ENCODE assay signal across 15 cellular contexts in genomic region chr5:60404171-60404570, GRCh38.
"Had no signal": no experiment of that assay in that cellular context is flagged by ENCODE, and none has a peak within 500 bp of the region (broad histone marks: within the 10 kb centered on the region; RNA-seq: fewer than 3 reads in every experiment).

No MANE protein-coding gene starts in this region.

- H3K4me1 ChIP-seq: uterus had no signal

- H3K9me3 ChIP-seq: ovary, stomach, uterus had no signal

- H3K4me3 ChIP-seq: ovary, stomach, uterus had no signal

- H3K4me1 Mint-ChIP-seq: activated naive CD8-positive, alpha-beta T cell treated with anti-CD3 and anti-CD28 coated beads, Interleukin-2, amount 10 ng/mL, durations not matched to agents 7 days and 5 days; central memory CD8-positive, alpha-beta T cell had no signal

- H3K27ac Mint-ChIP-seq: activated CD4-positive, alpha-beta memory T cell treated with anti-CD3 and anti-CD28 coated beads for 36 hours; activated naive CD8-positive, alpha-beta T cell treated with anti-CD3 and anti-CD28 coated beads, Interleukin-2, amount 10 ng/mL, durations not matched to agents 7 days and 5 days; effector memory CD8-positive, alpha-beta T cell; memory B cell; nephron had no signal

- H3K27ac ChIP-seq: ovary, stomach, uterus had no signal

- ATAC-seq: effector memory CD8-positive, alpha-beta T cell had no signal

- H3K27me3 ChIP-seq: ovary, stomach, uterus had no signal

- H3K4me3 Mint-ChIP-seq: activated CD4-positive, alpha-beta memory T cell treated with anti-CD3 and anti-CD28 coated beads for 36 hours; activated naive CD8-positive, alpha-beta T cell treated with anti-CD3 and anti-CD28 coated beads, Interleukin-2, amount 10 ng/mL, durations not matched to agents 7 days and 5 days; central memory CD8-positive, alpha-beta T cell; effector memory CD8-positive, alpha-beta T cell; memory B cell; nephron had no signal

- H3K27me3 Mint-ChIP-seq: activated CD4-positive, alpha-beta memory T cell treated with anti-CD3 and anti-CD28 coated beads for 36 hours; activated naive CD8-positive, alpha-beta T cell treated with anti-CD3 and anti-CD28 coated beads, Interleukin-2, amount 10 ng/mL, durations not matched to agents 7 days and 5 days; central memory CD8-positive, alpha-beta T cell; effector memory CD8-positive, alpha-beta T cell; memory B cell had no signal

- H3K36me3 Mint-ChIP-seq: activated CD4-positive, alpha-beta memory T cell treated with anti-CD3 and anti-CD28 coated beads for 36 hours; activated naive CD8-positive, alpha-beta T cell treated with anti-CD3 and anti-CD28 coated beads, Interleukin-2, amount 10 ng/mL, durations not matched to agents 7 days and 5 days had no signal

- DNase-seq: activated CD4-positive, alpha-beta memory T cell treated with anti-CD3 and anti-CD28 coated beads for 36 hours; activated CD4-positive, alpha-beta T cell treated with anti-CD3 and anti-CD28 coated beads for 1 hour; activated naive CD8-positive, alpha-beta T cell treated with anti-CD3 and anti-CD28 coated beads, Interleukin-2, amount 10 ng/mL, durations not matched to agents 7 days and 5 days; activated T-cell treated with anti-CD3 and anti-CD28 coated beads, Interleukin-2, amount 50 U/mL, for 48 hours; aorta; effector memory CD8-positive, alpha-beta T cell; foreskin fibroblast; islet precursor cell; ovary; retina; stomach; uterus had no signal

- H3K36me3 ChIP-seq: ovary, stomach, uterus had no signal

- H3K9me3 Mint-ChIP-seq: activated naive CD8-positive, alpha-beta T cell treated with anti-CD3 and anti-CD28 coated beads, Interleukin-2, amount 10 ng/mL, durations not matched to agents 7 days and 5 days; memory B cell; nephron had no signal
